Comparison of ENCODE assay signal across 23 cellular contexts in the genomic region with DNA sequence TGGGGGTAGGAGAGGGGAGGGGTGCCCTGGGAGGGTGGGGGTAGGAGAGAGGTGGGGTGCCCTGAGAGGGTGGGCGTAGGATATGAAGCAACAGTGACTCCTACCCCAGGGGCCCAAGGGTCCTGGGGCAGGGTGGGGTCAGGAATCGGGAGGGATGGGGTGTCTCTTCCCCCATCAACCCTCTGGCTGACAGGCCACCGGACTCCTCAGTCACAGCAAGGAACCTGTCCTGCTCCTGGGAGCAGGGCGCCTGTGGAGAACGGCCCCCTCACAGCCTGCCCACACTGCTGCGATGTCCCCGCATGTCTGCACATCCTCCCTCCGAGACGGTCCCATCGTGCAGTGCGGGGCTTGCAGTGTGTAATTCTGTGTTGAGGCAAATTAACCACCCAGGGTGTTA. TPM values are rescaled to one million over a fixed set of nuclear protein-coding genes. Genes with fewer than 3 reads are reported as not detected.
"Had no signal": no experiment of that assay in that cellular context is flagged by ENCODE, and none has a peak within 500 bp of the region (broad histone marks: within the 10 kb centered on the region; RNA-seq: fewer than 3 reads in every experiment).

No MANE protein-coding gene starts in this region.

- H3K27me3 ChIP-seq: colonic mucosa, vagina had no signal

- H3K4me1 ChIP-seq: colonic mucosa, vagina had no signal

- H3K4me3 ChIP-seq: colonic mucosa, heart right ventricle, lung, thoracic aorta, vagina had no signal

- DNase-seq: activated CD4-positive, alpha-beta T cell treated with anti-CD3 and anti-CD28 coated beads, Interleukin-2, amount 50 U/mL, for 1 hour; activated CD4-positive, CD25-positive, alpha-beta regulatory T cell treated with anti-CD3 and anti-CD28 coated beads, Interleukin-2, amount 50 U/mL, for 72 hours; activated CD8-positive, alpha-beta T cell treated with anti-CD3 and anti-CD28 coated beads, Interleukin-2, amount 10 ng/mL, durations not matched to agents 7 days and 5 days; activated gamma-delta T cell treated with Interleukin-2 at 50 U/mL for 16 hours; activated T-cell treated with anti-CD3 and anti-CD28 coated beads, Interleukin-2, amount 50 U/mL, for 1 hour; aorta; colonic mucosa; heart right ventricle; small intestine; stimulated activated CD4-positive, alpha-beta T cell treated with anti-CD3 and anti-CD28 coated beads, Interleukin-2, amount 100 ng/mL, for 24 hours; T-helper 1 cell; WERI-Rb-1 had no signal

- FAIRE-seq: small intestine, TTC549 had no signal

- H3K36me3 ChIP-seq: colonic mucosa, heart right ventricle, thoracic aorta, vagina, WERI-Rb-1 had no signal

- ATAC-seq: activated CD8-positive, alpha-beta T cell treated with anti-CD3 and anti-CD28 coated beads, Interleukin-2, amount 10 ng/mL, durations not matched to agents 7 days and 5 days; activated naive CD4-positive, alpha-beta T cell treated with anti-CD3 and anti-CD28 coated beads, Interleukin-2, amount 50 U/mL, for 72 hours; heart right ventricle; left lobe of liver; sciatic nerve; stimulated activated effector memory CD8-positive, alpha-beta T cell treated with anti-CD3 and anti-CD28 coated beads, Interleukin-12 subunit alpha, Interleukin-12 subunit beta, amount 100 ng/mL, for 72 hours had no signal

- H3K9me3 ChIP-seq: colonic mucosa, thoracic aorta, vagina had no signal

- H3K27ac ChIP-seq: colonic mucosa, epithelial cell of prostate, heart right ventricle, thoracic aorta, vagina, WERI-Rb-1 had no signal

RNA-seq across cellular contexts. Expression of a gene that starts 2.7 kb away (rescaled TPM):
- total RNA-seq: activated CD8-positive, alpha-beta T cell treated with anti-CD3 and anti-CD28 coated beads, Interleukin-2, amount 10 ng/mL, durations not matched to agents 7 days and 5 days; left lobe of liver; mesothelial cell of epicardium; thoracic aorta; vagina had no signal
- polyA plus RNA-seq: adipose tissue, small intestine had no signal
